17 cellular contexts compared by ENCODE assay signal in the genomic region with DNA sequence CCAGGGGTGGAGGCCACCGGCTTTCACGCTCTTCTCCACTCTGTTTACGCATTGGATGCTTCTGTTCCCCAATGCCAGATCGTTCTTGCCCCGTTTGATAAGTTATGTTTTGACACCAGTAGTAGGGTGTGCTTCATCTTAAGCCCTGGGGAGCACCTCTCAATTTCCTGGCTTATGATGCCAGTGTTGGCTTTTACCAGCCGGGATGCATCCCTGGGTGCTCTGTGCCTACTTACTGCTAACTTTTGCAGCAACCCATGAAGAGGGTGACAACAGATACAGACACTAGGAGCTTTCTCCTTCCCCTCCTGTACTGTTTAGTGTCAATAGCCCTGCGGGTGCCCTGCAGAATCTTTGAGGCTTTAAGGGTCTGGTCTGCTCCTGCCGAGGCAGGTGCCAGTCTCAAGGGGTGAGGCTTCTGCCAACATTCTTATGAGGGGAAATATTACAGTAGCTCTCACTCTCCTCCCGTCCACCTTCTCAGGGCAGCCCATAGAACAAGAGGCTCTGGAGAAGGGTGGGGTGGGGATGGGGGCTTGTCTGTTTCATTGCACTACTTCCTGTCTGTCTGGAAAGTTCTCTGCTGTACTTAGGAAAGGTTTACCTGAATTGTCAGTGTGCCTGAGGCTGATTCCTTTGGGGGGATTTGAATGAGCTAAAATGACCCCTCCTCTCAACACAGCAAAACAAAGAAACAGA. TPM values are rescaled to one million over a fixed set of nuclear protein-coding genes. Genes with fewer than 3 reads are reported as not detected.
DNase-seq lines count a peak whose midpoint lies in the region; ATAC-seq, FAIRE-seq and TF ChIP-seq lines count a peak whose summit lies in the region.
"Had no signal": no experiment of that assay in that cellular context is flagged by ENCODE, and none has a peak within 500 bp of the region (broad histone marks: within the 10 kb centered on the region; RNA-seq: fewer than 3 reads in every experiment).

No MANE protein-coding gene starts in this region.

- no peaks in the 10 kb centered on the region for H3K36me3 Mint-ChIP-seq in activated T-cell treated with anti-CD3 and anti-CD28 coated beads, Interleukin-2, amount 50 U/mL, for 24 hours (ENCODE audit: low read depth)
- peaks cover 3% of the 10 kb centered on the region; the same call in 1 of the 2 replicates for H3K36me3 Mint-ChIP-seq in WTC11
- H3K36me3 Mint-ChIP-seq: CD14-positive monocyte had no signal

- FAIRE-seq in kidney (lab: Jason Lieb, UNC), result no peak
- FAIRE-seq: A549, HTR-8/SVneo had no signal

- intact Hi-C loops in kidney (cut with DNase I), result no loop called here

- H3K4me1 ChIP-seq in kidney (ENCODE audit: control insufficient read depth in 1 of 2, insufficient read depth in 1 of 2, low read depth in 1 of 2, low read length in 2 of 2), result no peaks in the 10 kb centered on the region
- H3K4me1 ChIP-seq: A549 had no signal

- no peak overlapping the region for H3K4me3 Mint-ChIP-seq in activated T-cell treated with anti-CD3 and anti-CD28 coated beads, Interleukin-2, amount 50 U/mL, for 24 hours
- no peak overlapping the region for H3K4me3 Mint-ChIP-seq in WTC11
- H3K4me3 Mint-ChIP-seq: CD14-positive monocyte had no signal

- CTCF ChIA-PET in WTC11 (lab: Charles Lee), result interaction anchor here (2.2 kb wide), 1 partner anchor 66 kb away, joined by 5 read pairs; no protein-coding TSS in a partner anchor

- H3K4me1 Mint-ChIP-seq in activated T-cell treated with anti-CD3 and anti-CD28 coated beads, Interleukin-2, amount 50 U/mL, for 24 hours (ENCODE audit: low read depth), result no peaks in the 10 kb centered on the region
- peaks cover 31% of the 10 kb centered on the region for H3K4me1 Mint-ChIP-seq in WTC11
- H3K4me1 Mint-ChIP-seq: CD14-positive monocyte had no signal

- H3K36me3 ChIP-seq in kidney (ENCODE audit: control insufficient read depth in 1 of 2, insufficient read depth in 2 of 2, low read length in 2 of 2), result no peaks in the 10 kb centered on the region

- H3K27ac Mint-ChIP-seq in activated T-cell treated with anti-CD3 and anti-CD28 coated beads, Interleukin-2, amount 50 U/mL, for 24 hours, result no peak overlapping the region
- H3K27ac Mint-ChIP-seq in WTC11, result 0 out of 2 replicates have a peak overlapping the region, but pooled peaks have one; percentile 9

- TF ChIP-seq CTCF in WTC11 (IDR thresholded peaks at IDR 0.05) (no peak), kidney (IDR thresholded peaks at IDR 0.05; ENCODE audit: borderline replicate concordance, extremely low read depth, insufficient read depth) (no peak)

- H3K9ac ChIP-seq in kidney (ENCODE audit: low read length in 2 of 2), result no peak overlapping the region

- no peaks in the 10 kb centered on the region for H3K9me3 ChIP-seq in kidney (ENCODE audit: control insufficient read depth in 1 of 2, low read length in 2 of 2)
- H3K9me3 ChIP-seq: A549 had no signal

- H3K9me3 Mint-ChIP-seq in activated T-cell treated with anti-CD3 and anti-CD28 coated beads, Interleukin-2, amount 50 U/mL, for 24 hours, result no peaks in the 10 kb centered on the region
- H3K9me3 Mint-ChIP-seq in WTC11, result no peaks in the 10 kb centered on the region
- H3K9me3 Mint-ChIP-seq: CD14-positive monocyte had no signal

- H3K27ac ChIP-seq in kidney (ENCODE audit: low read depth in 2 of 2, low read length in 2 of 2), result no peak overlapping the region
- H3K27ac ChIP-seq: A549 had no signal

- H3K27me3 Mint-ChIP-seq in activated T-cell treated with anti-CD3 and anti-CD28 coated beads, Interleukin-2, amount 50 U/mL, for 24 hours, result no peaks in the 10 kb centered on the region
- H3K27me3 Mint-ChIP-seq in WTC11 (ENCODE audit: low read depth), result no peaks in the 10 kb centered on the region

- H3K4me3 ChIP-seq in kidney (ENCODE audit: low read length in 2 of 2), result no peak overlapping the region
- H3K4me3 ChIP-seq: A549 had no signal

- POLR2A ChIA-PET in WTC11 (lab: Charles Lee), result no interaction called here

- peak; percentile 18 for DNase-seq in activated T-cell treated with anti-CD3 and anti-CD28 coated beads, Interleukin-2, amount 50 U/mL, for 24 hours
- DNase-seq in activated T-cell treated with anti-CD3 and anti-CD28 coated beads, Interleukin-2, amount 50 U/mL, for 1 hour, result no peak
- no peak for DNase-seq in WTC11 (ENCODE audit: low spot score)
- DNase-seq in kidney, result peak; percentile 17
- DNase-seq in ureter (ENCODE audit: low spot score), result peak; percentile 15
- DNase-seq in NCI-H1436 (lab: John Stamatoyannopoulos, UW), result no peak
- DNase-seq in stimulated activated CD4-positive, alpha-beta T cell treated with anti-CD3 and anti-CD28 coated beads, Interleukin-4, amount 100 ng/mL, for 1 hour, result no peak
- DNase-seq: COR-L47, MV-4-11, NCI-H1417 treated with DMSO at 0.1 percent for 48 hours, NCI-H226, NCI-H526 treated with DMSO at 0.1 percent for 48 hours had no signal

- ATAC-seq in WTC11 (no peak; the same call in 1 of the 2 replicates), HG02884 (IDR thresholded peaks at IDR 0.05; ENCODE audit: unreplicated experiment) (no peak)
- ATAC-seq: A549, HCT116 had no signal

TF ChIP-seq in WTC11, 78 proteins besides CTCF, POLR2A, EP300 and RAD21 (continues in another document):
- TF ChIP-seq, protein P1, sequence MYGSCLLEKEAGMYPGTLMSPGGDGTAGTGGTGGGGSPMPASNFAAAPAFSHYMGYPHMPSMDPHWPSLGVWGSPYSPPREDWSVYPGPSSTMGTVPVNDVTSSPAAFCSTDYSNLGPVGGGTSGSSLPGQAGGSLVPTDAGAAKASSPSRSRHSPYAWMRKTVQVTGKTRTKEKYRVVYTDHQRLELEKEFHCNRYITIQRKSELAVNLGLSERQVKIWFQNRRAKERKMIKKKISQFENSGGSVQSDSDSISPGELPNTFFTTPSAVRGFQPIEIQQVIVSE (CRISPR knock-in tag; IDR thresholded peaks at IDR 0.05; ENCODE audit: borderline replicate concordance), result no peak
- TF ChIP-seq ZNF232 (CRISPR knock-in tag; IDR thresholded peaks at IDR 0.05) (no peak), FOXJ3 (CRISPR knock-in tag; IDR thresholded peaks at IDR 0.05; ENCODE audit: borderline replicate concordance) (no peak), ZNF121 (CRISPR knock-in tag; IDR thresholded peaks at IDR 0.05) (no peak), TEAD1 (CRISPR knock-in tag; IDR thresholded peaks at IDR 0.05) (no peak), ZNF416 (CRISPR knock-in tag; IDR thresholded peaks at IDR 0.05) (no peak), ELF4 (CRISPR knock-in tag; IDR thresholded peaks at IDR 0.05; ENCODE audit: low read depth) (no peak), ZBTB21 (CRISPR knock-in tag; IDR thresholded peaks at IDR 0.05; ENCODE audit: borderline replicate concordance) (no peak), SMAD4 (CRISPR knock-in tag; IDR thresholded peaks at IDR 0.05) (no peak)
- TF ChIP-seq, protein P2, sequence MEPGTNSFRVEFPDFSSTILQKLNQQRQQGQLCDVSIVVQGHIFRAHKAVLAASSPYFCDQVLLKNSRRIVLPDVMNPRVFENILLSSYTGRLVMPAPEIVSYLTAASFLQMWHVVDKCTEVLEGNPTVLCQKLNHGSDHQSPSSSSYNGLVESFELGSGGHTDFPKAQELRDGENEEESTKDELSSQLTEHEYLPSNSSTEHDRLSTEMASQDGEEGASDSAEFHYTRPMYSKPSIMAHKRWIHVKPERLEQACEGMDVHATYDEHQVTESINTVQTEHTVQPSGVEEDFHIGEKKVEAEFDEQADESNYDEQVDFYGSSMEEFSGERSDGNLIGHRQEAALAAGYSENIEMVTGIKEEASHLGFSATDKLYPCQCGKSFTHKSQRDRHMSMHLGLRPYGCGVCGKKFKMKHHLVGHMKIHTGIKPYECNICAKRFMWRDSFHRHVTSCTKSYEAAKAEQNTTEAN (CRISPR knock-in tag; IDR thresholded peaks at IDR 0.05), result no peak
- TF ChIP-seq, protein P3, sequence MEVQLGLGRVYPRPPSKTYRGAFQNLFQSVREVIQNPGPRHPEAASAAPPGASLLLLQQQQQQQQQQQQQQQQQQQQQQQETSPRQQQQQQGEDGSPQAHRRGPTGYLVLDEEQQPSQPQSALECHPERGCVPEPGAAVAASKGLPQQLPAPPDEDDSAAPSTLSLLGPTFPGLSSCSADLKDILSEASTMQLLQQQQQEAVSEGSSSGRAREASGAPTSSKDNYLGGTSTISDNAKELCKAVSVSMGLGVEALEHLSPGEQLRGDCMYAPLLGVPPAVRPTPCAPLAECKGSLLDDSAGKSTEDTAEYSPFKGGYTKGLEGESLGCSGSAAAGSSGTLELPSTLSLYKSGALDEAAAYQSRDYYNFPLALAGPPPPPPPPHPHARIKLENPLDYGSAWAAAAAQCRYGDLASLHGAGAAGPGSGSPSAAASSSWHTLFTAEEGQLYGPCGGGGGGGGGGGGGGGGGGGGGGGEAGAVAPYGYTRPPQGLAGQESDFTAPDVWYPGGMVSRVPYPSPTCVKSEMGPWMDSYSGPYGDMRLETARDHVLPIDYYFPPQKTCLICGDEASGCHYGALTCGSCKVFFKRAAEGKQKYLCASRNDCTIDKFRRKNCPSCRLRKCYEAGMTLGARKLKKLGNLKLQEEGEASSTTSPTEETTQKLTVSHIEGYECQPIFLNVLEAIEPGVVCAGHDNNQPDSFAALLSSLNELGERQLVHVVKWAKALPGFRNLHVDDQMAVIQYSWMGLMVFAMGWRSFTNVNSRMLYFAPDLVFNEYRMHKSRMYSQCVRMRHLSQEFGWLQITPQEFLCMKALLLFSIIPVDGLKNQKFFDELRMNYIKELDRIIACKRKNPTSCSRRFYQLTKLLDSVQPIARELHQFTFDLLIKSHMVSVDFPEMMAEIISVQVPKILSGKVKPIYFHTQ (CRISPR knock-in tag; IDR thresholded peaks at IDR 0.05), result no peak
- TF ChIP-seq, protein P4, sequence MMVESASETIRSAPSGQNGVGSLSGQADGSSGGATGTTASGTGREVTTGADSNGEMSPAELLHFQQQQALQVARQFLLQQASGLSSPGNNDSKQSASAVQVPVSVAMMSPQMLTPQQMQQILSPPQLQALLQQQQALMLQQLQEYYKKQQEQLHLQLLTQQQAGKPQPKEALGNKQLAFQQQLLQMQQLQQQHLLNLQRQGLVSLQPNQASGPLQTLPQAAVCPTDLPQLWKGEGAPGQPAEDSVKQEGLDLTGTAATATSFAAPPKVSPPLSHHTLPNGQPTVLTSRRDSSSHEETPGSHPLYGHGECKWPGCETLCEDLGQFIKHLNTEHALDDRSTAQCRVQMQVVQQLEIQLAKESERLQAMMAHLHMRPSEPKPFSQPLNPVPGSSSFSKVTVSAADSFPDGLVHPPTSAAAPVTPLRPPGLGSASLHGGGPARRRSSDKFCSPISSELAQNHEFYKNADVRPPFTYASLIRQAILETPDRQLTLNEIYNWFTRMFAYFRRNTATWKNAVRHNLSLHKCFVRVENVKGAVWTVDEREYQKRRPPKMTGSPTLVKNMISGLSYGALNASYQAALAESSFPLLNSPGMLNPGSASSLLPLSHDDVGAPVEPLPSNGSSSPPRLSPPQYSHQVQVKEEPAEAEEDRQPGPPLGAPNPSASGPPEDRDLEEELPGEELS (CRISPR knock-in tag; IDR thresholded peaks at IDR 0.05), result no peak

RNA-seq across cellular contexts. Expression of gene ADCY1, which starts 23.3 kb away (rescaled TPM):
- total RNA-seq in WTC11 (2021) (25.6 to 29.0 TPM (median 26.4 TPM) in 3 replicates), kidney (3.7 TPM), ureter (4.6 TPM)
- 2.9 TPM for polyA plus RNA-seq in kidney (ENCODE audit: insufficient read depth, low read depth, low replicate concordance)

Comparison
In these comparisons a context has a peak if more than half of its experiments do, and no peak if none do; other contexts are left out.
1. DNase-seq: peak in activated T-cell treated with anti-CD3 and anti-CD28 coated beads, Interleukin-2, amount 50 U/mL, for 24 hours (single experiment), kidney (single experiment) and ureter (single experiment); none in activated T-cell treated with anti-CD3 and anti-CD28 coated beads, Interleukin-2, amount 50 U/mL, for 1 hour (single experiment), WTC11 (single experiment), NCI-H1436 (single experiment) and stimulated activated CD4-positive, alpha-beta T cell treated with anti-CD3 and anti-CD28 coated beads, Interleukin-4, amount 100 ng/mL, for 1 hour (single experiment).